11 cellular contexts compared by ENCODE assay signal in the genomic region with DNA sequence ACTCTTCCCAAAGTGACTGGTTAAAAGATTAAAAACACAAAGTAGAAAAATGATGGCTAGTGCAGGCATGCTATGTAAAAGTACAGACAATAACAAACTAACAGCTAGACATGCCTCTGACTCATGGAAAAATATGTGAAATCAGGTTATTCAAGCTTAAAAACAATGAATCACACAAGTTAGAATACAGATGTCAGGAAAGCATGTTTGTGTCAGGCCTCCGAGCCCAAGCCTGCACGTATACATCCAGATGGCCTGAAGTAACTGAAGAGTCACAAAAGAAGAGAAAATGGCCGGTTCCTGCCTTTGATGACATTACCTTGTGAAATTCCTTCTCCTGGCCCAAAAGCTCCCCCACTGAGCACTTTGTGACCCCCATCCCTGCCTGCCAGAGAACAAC.
DNase-seq lines count a peak whose midpoint lies in the region; ATAC-seq and TF ChIP-seq lines count a peak whose summit lies in the region.
"Had no signal": no experiment of that assay in that cellular context is flagged by ENCODE, and none has a peak within 500 bp of the region (broad histone marks: within the 10 kb centered on the region; RNA-seq: fewer than 3 reads in every experiment).

No MANE protein-coding gene starts in this region.

- 24 to 53% methylated on average over 3 of the region's 3 CpGs for WGBS in esophagus, 2 donors

- no peak overlapping the region for H3K27ac Mint-ChIP-seq in Calu3 (ENCODE audit: unreplicated experiment)
- H3K27ac Mint-ChIP-seq: progenitor cell of endocrine pancreas had no signal

- intact Hi-C loops in Calu3 (cut with micrococcal nuclease; ENCODE audit: unreplicated experiment), result no loop called here

- H3K27me3 ChIP-seq in esophagus (ENCODE audit: control insufficient read depth in 1 of 2, insufficient read depth in 2 of 2, low read length in 2 of 2), result no peaks in the 10 kb centered on the region

- DNase-seq in COLO829 (ENCODE audit: low spot score) (peak; percentile 0), NCI-H226 (peak; percentile 31), omental fat pad (ENCODE audit: low spot score) (no peak), putamen (ENCODE audit: low spot score) (no peak), NCI-H526 (lab: John Stamatoyannopoulos, UW) (no peak), Calu3 (no peak)
- DNase-seq: hippocampal formation, NCI-H146 had no signal

- no peaks in the 10 kb centered on the region for H3K9me3 Mint-ChIP-seq in Calu3 (ENCODE audit: low read depth, unreplicated experiment)

- BruUV-seq in Calu3 (replicated peaks; lab: Mats Ljungman, UMichigan), result no TSS peak

- peaks cover 11% of the 10 kb centered on the region for H3K4me1 Mint-ChIP-seq in Calu3 (ENCODE audit: low read depth, unreplicated experiment)

- H3K4me3 ChIP-seq in esophagus (ENCODE audit: low read depth in 1 of 2, low read length in 2 of 2), result no peak overlapping the region

- H3K27me3 Mint-ChIP-seq in Calu3 (ENCODE audit: unreplicated experiment), result no peaks in the 10 kb centered on the region
- H3K27me3 Mint-ChIP-seq: progenitor cell of endocrine pancreas had no signal

- H3K36me3 Mint-ChIP-seq in Calu3 (ENCODE audit: insufficient read depth, unreplicated experiment), result no peaks in the 10 kb centered on the region

- peak; percentile 83 for ATAC-seq in omental fat pad (ENCODE audit: low FRiP score)
- ATAC-seq in HG03039 (IDR thresholded peaks at IDR 0.05; ENCODE audit: unreplicated experiment), result no peak

- H3K9me3 ChIP-seq in esophagus (ENCODE audit: control insufficient read depth in 2 of 2, insufficient read depth in 1 of 2, low read depth in 1 of 2, low read length in 1 of 2), result no peaks in the 10 kb centered on the region

- H3K4me1 ChIP-seq in esophagus (ENCODE audit: control insufficient read depth in 2 of 2, insufficient read depth in 2 of 2, low read length in 1 of 2), result no peaks in the 10 kb centered on the region

- H3K27ac ChIP-seq in esophagus (ENCODE audit: low read depth in 2 of 2, low read length in 1 of 2), result peak overlapping the region; percentile 62 to 85

- TF ChIP-seq CTCF in omental fat pad (IDR thresholded peaks at IDR 0.05), result no peak
- TF ChIP-seq CTCF in Calu3 (IDR thresholded peaks at IDR 0.05; ENCODE audit: unreplicated experiment), result no peak

- no peaks in the 10 kb centered on the region for H3K36me3 ChIP-seq in esophagus (ENCODE audit: control insufficient read depth in 2 of 2, insufficient read depth in 2 of 2, low read length in 1 of 2)

- H3K4me3 Mint-ChIP-seq in Calu3 (ENCODE audit: low read depth, unreplicated experiment), result no peak overlapping the region

- CTCF ChIA-PET in Calu3 (lab: Charles Lee), result no interaction called here

Comparison
In these comparisons a context has a peak if more than half of its experiments do, and no peak if none do; other contexts are left out.
1. DNase-seq: peak in COLO829 (single experiment) and NCI-H226 (single experiment); none in omental fat pad (single experiment), putamen (single experiment), NCI-H526 (0 of 2) and Calu3 (single experiment).